8 cellular contexts compared by ENCODE assay signal in genomic region chr12:81412940-81413339, GRCh38.
"Had no signal": no experiment of that assay in that cellular context is flagged by ENCODE, and none has a peak within 500 bp of the region (broad histone marks: within the 10 kb centered on the region; RNA-seq: fewer than 3 reads in every experiment).

No MANE protein-coding gene starts in this region.

- FAIRE-seq: H1, H54, HepG2 had no signal

- H3K4me2 ChIP-seq: GM23338 had no signal

- H3K4me3 ChIP-seq: GM23338 had no signal

- DNase-seq: H9, HCEC 1CT, KBM-7 had no signal

- H3K27ac ChIP-seq: HL-60 had no signal

- ATAC-seq: GM23338, HepG2 had no signal
